ENCODE assay signal across 28 cellular contexts in genomic region chr1:42211224-42211623, GRCh38. TPM values are rescaled to one million over a fixed set of nuclear protein-coding genes. Genes with fewer than 3 reads are reported as not detected.
DNase-seq lines count a peak whose midpoint lies in the region; FAIRE-seq and TF ChIP-seq lines count a peak whose summit lies in the region.
"Had no signal": no experiment of that assay in that cellular context is flagged by ENCODE, and none has a peak within 500 bp of the region (broad histone marks: within the 10 kb centered on the region; RNA-seq: fewer than 3 reads in every experiment).

No MANE protein-coding gene starts in this region.

- H3K27me3 ChIP-seq in astrocyte (ENCODE audit: insufficient read depth, low read length) (no peaks in the 10 kb centered on the region), keratinocyte (ENCODE audit: control insufficient read depth, extremely low read depth, insufficient read depth, low read length) (no peaks in the 10 kb centered on the region), esophagus squamous epithelium (no peaks in the 10 kb centered on the region)

- H4K20me1 ChIP-seq in astrocyte (ENCODE audit: insufficient read depth, low read length) = peaks cover 53% of the 10 kb centered on the region
- peaks cover 9% of the 10 kb centered on the region for H4K20me1 ChIP-seq in keratinocyte (ENCODE audit: control insufficient read depth, extremely low read depth, insufficient read depth, low read length)

- H3K4me1 ChIP-seq in astrocyte (ENCODE audit: insufficient read depth, low read length) = peaks cover 32% of the 10 kb centered on the region
- peaks cover 38% of the 10 kb centered on the region for H3K4me1 ChIP-seq in keratinocyte (ENCODE audit: control insufficient read depth, extremely low read depth, insufficient read depth, low read length)
- H3K4me1 ChIP-seq in esophagus squamous epithelium = peaks cover 12 to 52% (median 19%) of the 10 kb centered on the region in 3 donors

- H3K27ac ChIP-seq in astrocyte (ENCODE audit: low read depth, low read length) (no peak overlapping the region), keratinocyte (ENCODE audit: control insufficient read depth, insufficient read depth, low read length) (peak overlapping the region; percentile 33), esophagus squamous epithelium (no peak overlapping the region)
- H3K27ac ChIP-seq: VCaP had no signal

- H3K4me3 ChIP-seq in astrocyte (ENCODE audit: insufficient read depth, low read depth, low read length) = no peak overlapping the region
- H3K4me3 ChIP-seq in keratinocyte (ENCODE audit: control insufficient read depth in 2 of 3, extremely low read depth in 1 of 3, insufficient read depth in 2 of 3, low read depth in 1 of 3, low read length in 3 of 3) = no peak overlapping the region
- no peak overlapping the region for H3K4me3 ChIP-seq in esophagus squamous epithelium
- H3K4me3 ChIP-seq: K562 had no signal

- no peak for FAIRE-seq in astrocyte (lab: Jason Lieb, UNC)
- FAIRE-seq in keratinocyte (lab: Jason Lieb, UNC) = peak; percentile 86
- FAIRE-seq in HTR-8/SVneo (lab: Jason Lieb, UNC) = no peak
- FAIRE-seq: D721Med, K562, small intestine had no signal

- H3K36me3 Mint-ChIP-seq in astrocyte (ENCODE audit: low read depth, unreplicated experiment) = peaks cover 12% of the 10 kb centered on the region
- H3K36me3 Mint-ChIP-seq in activated CD4-positive, alpha-beta memory T cell treated with anti-CD3 and anti-CD28 coated beads, Interleukin-2, amount 10 ng/mL, durations not matched to agents 7 days and 5 days (ENCODE audit: low read depth) = peaks cover 53% of the 10 kb centered on the region

- H3K9me3 ChIP-seq in astrocyte (ENCODE audit: insufficient read depth, low read depth, low read length) (no peaks in the 10 kb centered on the region), keratinocyte (ENCODE audit: control insufficient read depth, low read depth, low read length) (no peaks in the 10 kb centered on the region), esophagus squamous epithelium (no peaks in the 10 kb centered on the region)

- TF ChIP-seq CTCF in astrocyte (IDR thresholded peaks at IDR 0.05; ENCODE audit: insufficient read depth, low read depth, low read length) (no peak), keratinocyte (optimal IDR thresholded peaks at IDR 0.05 in 1 of 3, IDR thresholded peaks at IDR 0.05 in 1 of 3, conservative IDR thresholded peaks at IDR 0.05 in 1 of 3; ENCODE audit: extremely low read depth in 1 of 3, insufficient read depth in 2 of 3, low read length in 3 of 3) (no peak), esophagus squamous epithelium (IDR thresholded peaks at IDR 0.05) (no peak)

- POLR2A ChIA-PET in activated CD4-positive, alpha-beta memory T cell treated with anti-CD3 and anti-CD28 coated beads, Interleukin-2, amount 10 ng/mL, durations not matched to agents 7 days and 5 days (lab: Charles Lee) = interaction anchor here (0.8 kb wide), 1 partner anchor 9 kb away, joined by 3 read pairs; no protein-coding TSS in a partner anchor

- TF ChIP-seq POLR2A in esophagus squamous epithelium (IDR thresholded peaks at IDR 0.05) = no peak

- peaks cover 2% of the 10 kb centered on the region for H3K9me3 Mint-ChIP-seq in astrocyte (ENCODE audit: unreplicated experiment)
- peaks cover 18% of the 10 kb centered on the region for H3K9me3 Mint-ChIP-seq in activated CD4-positive, alpha-beta memory T cell treated with anti-CD3 and anti-CD28 coated beads, Interleukin-2, amount 10 ng/mL, durations not matched to agents 7 days and 5 days

- H3K4me3 Mint-ChIP-seq in astrocyte (ENCODE audit: unreplicated experiment) = no peak overlapping the region
- H3K4me3 Mint-ChIP-seq in activated CD4-positive, alpha-beta memory T cell treated with anti-CD3 and anti-CD28 coated beads, Interleukin-2, amount 10 ng/mL, durations not matched to agents 7 days and 5 days = no peak overlapping the region
- H3K4me3 Mint-ChIP-seq: nephron progenitor cell had no signal

- H3K9ac ChIP-seq in astrocyte (ENCODE audit: low read length) (no peak overlapping the region), keratinocyte (ENCODE audit: control insufficient read depth, extremely low read depth, insufficient read depth, low read length) (no peak overlapping the region)

- CTCF ChIA-PET in activated CD4-positive, alpha-beta memory T cell treated with anti-CD3 and anti-CD28 coated beads, Interleukin-2, amount 10 ng/mL, durations not matched to agents 7 days and 5 days (lab: Charles Lee) = no interaction called here

- H3K27ac Mint-ChIP-seq in astrocyte (ENCODE audit: unreplicated experiment) = no peak overlapping the region
- no peak overlapping the region for H3K27ac Mint-ChIP-seq in activated CD4-positive, alpha-beta memory T cell treated with anti-CD3 and anti-CD28 coated beads, Interleukin-2, amount 10 ng/mL, durations not matched to agents 7 days and 5 days
- H3K27ac Mint-ChIP-seq: nephron progenitor cell had no signal

- intact Hi-C loops in esophagus squamous epithelium (cut with DNase I) = loop anchor here (10.0 kb wide), 1 partner anchor 124 kb away; the partner anchor contains the start of gene FOXJ3

- peaks cover 71% of the 10 kb centered on the region for H3K79me2 ChIP-seq in astrocyte (ENCODE audit: insufficient read depth, low read length)
- H3K79me2 ChIP-seq in keratinocyte (ENCODE audit: control insufficient read depth, insufficient read depth, low read length) = peaks cover 58% of the 10 kb centered on the region

- H2AFZ ChIP-seq in astrocyte (ENCODE audit: low read depth, low read length) = no peak overlapping the region
- no peak overlapping the region for H2AFZ ChIP-seq in keratinocyte (ENCODE audit: control insufficient read depth, low read length)

- H3K4me1 Mint-ChIP-seq in astrocyte (ENCODE audit: low read depth, unreplicated experiment) = peaks cover 19% of the 10 kb centered on the region
- H3K4me1 Mint-ChIP-seq in activated CD4-positive, alpha-beta memory T cell treated with anti-CD3 and anti-CD28 coated beads, Interleukin-2, amount 10 ng/mL, durations not matched to agents 7 days and 5 days = peaks cover 3% of the 10 kb centered on the region

- H3K9me1 ChIP-seq in keratinocyte (ENCODE audit: control insufficient read depth, extremely low read depth, insufficient read depth, low read length) = peaks cover 7% of the 10 kb centered on the region

- no peaks in the 10 kb centered on the region for H3K36me3 ChIP-seq in astrocyte (ENCODE audit: insufficient read depth, low read length)
- H3K36me3 ChIP-seq in keratinocyte (ENCODE audit: control insufficient read depth in 2 of 2, extremely low read depth in 1 of 2, insufficient read depth in 2 of 2, low read length in 2 of 2) = no peaks in the 10 kb centered on the region
- no peaks in the 10 kb centered on the region for H3K36me3 ChIP-seq in esophagus squamous epithelium

- H3K27me3 Mint-ChIP-seq in astrocyte (ENCODE audit: low read depth, unreplicated experiment) = no peaks in the 10 kb centered on the region
- H3K27me3 Mint-ChIP-seq in activated CD4-positive, alpha-beta memory T cell treated with anti-CD3 and anti-CD28 coated beads, Interleukin-2, amount 10 ng/mL, durations not matched to agents 7 days and 5 days = no peaks in the 10 kb centered on the region

- H3K4me2 ChIP-seq in astrocyte (ENCODE audit: low read length) = peak overlapping the region; percentile 28
- H3K4me2 ChIP-seq in keratinocyte (ENCODE audit: control insufficient read depth, extremely low read depth, insufficient read depth, low read depth, low read length) = peak overlapping the region; percentile 19

- 73 to 90% methylated on average over 2 of the region's 2 CpGs for WGBS in esophagus squamous epithelium, 2 donors

- DNase-seq in ELR (ENCODE audit: low read depth) (peak; percentile 86), HS-5 (ENCODE audit: low read depth) (peak; percentile 72), astrocyte (ENCODE audit: low read depth) (no peak), keratinocyte (ENCODE audit: low read depth, low spot score) (no peak), HTR-8/SVneo (ENCODE audit: insufficient read length, low spot score) (no peak), esophagus squamous epithelium (lab: John Stamatoyannopoulos, UW) (no peak), COLO829 (ENCODE audit: low spot score) (no peak)
- no peak for DNase-seq in activated CD4-positive, alpha-beta memory T cell treated with anti-CD3 and anti-CD28 coated beads, Interleukin-2, amount 10 ng/mL, durations not matched to agents 7 days and 5 days
- DNase-seq: activated CD4-positive, alpha-beta T cell treated with anti-CD3 and anti-CD28 coated beads, Interleukin-2, amount 50 U/mL, for 4 hours; activated naive CD4-positive, alpha-beta T cell; activated T-cell treated with anti-CD3 and anti-CD28 coated beads for 4 hours; amniotic stem cell; effector CD8-positive, alpha-beta T cell; foreskin melanocyte; NCI-H1092; NCI-H2081; nephron progenitor cell; small intestine; stimulated activated CD4-positive, alpha-beta T cell treated with anti-CD3 and anti-CD28 coated beads, Interleukin-4, amount 100 ng/mL, for 24 hours had no signal

- dilution Hi-C loops in keratinocyte (cut with MboI; ENCODE audit: extremely low pct_ligation_motif_present, low sequenced_read_pairs) = no loop called here

RNA-seq across cellular contexts. Expression of gene GUCA2A, which starts 46.7 kb away (rescaled TPM):
- total RNA-seq in astrocyte = not detected in 2 replicates
- not detected in 3 replicates for polyA plus RNA-seq in keratinocyte
- not detected for polyA plus RNA-seq in keratinocyte (2011; ENCODE audit: low read depth)
- not detected in 2 replicates for polyA plus RNA-seq in keratinocyte (2011; cell fraction: cytosol; rRNA removed)
- not detected in 2 replicates for polyA plus RNA-seq in keratinocyte (2011; cell fraction: nucleus; rRNA removed)
- not detected in 2 replicates for polyA plus RNA-seq in keratinocyte (2012; ENCODE audit: low replicate concordance)
- polyA minus RNA-seq in keratinocyte = not detected in 3 replicates
- not detected for polyA minus RNA-seq in keratinocyte (2011; cell fraction: cytosol; rRNA and poly(A)+ RNA removed)
- not detected in 2 replicates for polyA minus RNA-seq in keratinocyte (2011; cell fraction: nucleus; rRNA and poly(A)+ RNA removed)
- not detected for total RNA-seq in activated CD4-positive, alpha-beta memory T cell treated with anti-CD3 and anti-CD28 coated beads, Interleukin-2, amount 10 ng/mL, durations not matched to agents 7 days and 5 days
- not detected for total RNA-seq in esophagus squamous epithelium
- total RNA-seq: K562, kidney epithelial cell, NCI-H460, posterior vena cava, Right ventricle myocardium inferior, urinary bladder had no signal
- polyA plus RNA-seq: BJ, K562, urinary bladder had no signal

RNA-seq across cellular contexts. Expression of gene GUCA2B, which starts 58.0 kb away (rescaled TPM):
- not detected in 2 replicates for total RNA-seq in astrocyte
- polyA plus RNA-seq in keratinocyte = not detected in 3 replicates
- not detected for polyA plus RNA-seq in keratinocyte (2011; ENCODE audit: low read depth)
- not detected in 2 replicates for polyA plus RNA-seq in keratinocyte (2011; cell fraction: cytosol; rRNA removed)
- not detected in 2 replicates for polyA plus RNA-seq in keratinocyte (2011; cell fraction: nucleus; rRNA removed)
- polyA plus RNA-seq in keratinocyte (2012; ENCODE audit: low replicate concordance) = not detected in 2 replicates
- polyA minus RNA-seq in keratinocyte = not detected in 3 replicates
- not detected for polyA minus RNA-seq in keratinocyte (2011; cell fraction: cytosol; rRNA and poly(A)+ RNA removed)
- polyA minus RNA-seq in keratinocyte (2011; cell fraction: nucleus; rRNA and poly(A)+ RNA removed) = not detected in 2 replicates
- total RNA-seq in activated CD4-positive, alpha-beta memory T cell treated with anti-CD3 and anti-CD28 coated beads, Interleukin-2, amount 10 ng/mL, durations not matched to agents 7 days and 5 days = not detected
- not detected for total RNA-seq in esophagus squamous epithelium
- total RNA-seq: K562, kidney epithelial cell, NCI-H460, posterior vena cava, Right ventricle myocardium inferior, urinary bladder had no signal
- polyA plus RNA-seq: BJ, K562, urinary bladder had no signal

Comparison
In these comparisons a context has a peak if more than half of its experiments do, and no peak if none do; other contexts are left out.
1. DNase-seq: peak in ELR (single experiment) and HS-5 (single experiment); none in astrocyte (single experiment), keratinocyte (single experiment), HTR-8/SVneo (single experiment), activated CD4-positive, alpha-beta memory T cell treated with anti-CD3 and anti-CD28 coated beads, Interleukin-2, amount 10 ng/mL, durations not matched to agents 7 days and 5 days (single experiment), esophagus squamous epithelium (single experiment) and COLO829 (single experiment).